9 cellular contexts compared by ENCODE assay signal in genomic region chr11:83971063-83971462, GRCh38.
DNase-seq lines count a peak whose midpoint lies in the region; ATAC-seq and TF ChIP-seq lines count a peak whose summit lies in the region.
"Had no signal": no experiment of that assay in that cellular context is flagged by ENCODE, and none has a peak within 500 bp of the region (broad histone marks: within the 10 kb centered on the region; RNA-seq: fewer than 3 reads in every experiment).

No MANE protein-coding gene starts in this region.

- H3K4me1 Mint-ChIP-seq in T-helper 2 cell treated with Interferon-gamma antibody and Interleukin-4, amounts not matched to agents 5 μg/mL and 100 μg/mL, for 36 hours (ENCODE audit: low read depth): no peaks in the 10 kb centered on the region

- in situ Hi-C loops in brain microvascular endothelial cell (cut with HindIII; ENCODE audit: low pct_ligation_motif_present, low sequenced_read_pairs): no loop called here

- DNase-seq in anterior cingulate cortex (lab: John Stamatoyannopoulos, UW) (peak in 30 of 58 donors; percentile 0 to 61 (median 12)), medulla oblongata (ENCODE audit: extremely low spot score) (peak; percentile 48), EL (no peak), brain microvascular endothelial cell (no peak)
- DNase-seq in activated CD4-positive, alpha-beta T cell treated with anti-CD3 and anti-CD28 coated beads, Interleukin-2, amount 50 U/mL, for 1 hour: no peak
- DNase-seq in T-helper 2 cell treated with Interferon-gamma antibody and Interleukin-4, amounts not matched to agents 5 μg/mL and 100 μg/mL, for 36 hours (ENCODE audit: low spot score): no peak
- DNase-seq: NCI-H1105 had no signal

- no peaks in the 10 kb centered on the region for H3K27me3 ChIP-seq in brain microvascular endothelial cell (replicated peaks)

- H3K27me3 Mint-ChIP-seq in T-helper 2 cell treated with Interferon-gamma antibody and Interleukin-4, amounts not matched to agents 5 μg/mL and 100 μg/mL, for 36 hours (ENCODE audit: low read depth): no peaks in the 10 kb centered on the region

- no peak overlapping the region for H3K4me3 Mint-ChIP-seq in T-helper 2 cell treated with Interferon-gamma antibody and Interleukin-4, amounts not matched to agents 5 μg/mL and 100 μg/mL, for 36 hours

- peak; percentile 35 for ATAC-seq in GM18868 (IDR thresholded peaks at IDR 0.05; ENCODE audit: unreplicated experiment)
- peak; percentile 39 for ATAC-seq in HG02870 (IDR thresholded peaks at IDR 0.05; ENCODE audit: unreplicated experiment)

- no peaks in the 10 kb centered on the region for H3K36me3 Mint-ChIP-seq in T-helper 2 cell treated with Interferon-gamma antibody and Interleukin-4, amounts not matched to agents 5 μg/mL and 100 μg/mL, for 36 hours (ENCODE audit: low read depth)

- no peaks in the 10 kb centered on the region for H3K9me3 Mint-ChIP-seq in T-helper 2 cell treated with Interferon-gamma antibody and Interleukin-4, amounts not matched to agents 5 μg/mL and 100 μg/mL, for 36 hours

- no peak overlapping the region for H3K4me3 ChIP-seq in brain microvascular endothelial cell (ENCODE audit: low read depth, low read length)

- H3K27ac ChIP-seq in brain microvascular endothelial cell: no peak overlapping the region

- no peak overlapping the region for H3K27ac Mint-ChIP-seq in T-helper 2 cell treated with Interferon-gamma antibody and Interleukin-4, amounts not matched to agents 5 μg/mL and 100 μg/mL, for 36 hours

- H3K36me3 ChIP-seq in brain microvascular endothelial cell (replicated peaks): no peaks in the 10 kb centered on the region

- TF ChIP-seq CTCF in brain microvascular endothelial cell (IDR thresholded peaks at IDR 0.05; ENCODE audit: low read depth, low read length, missing control alignments): no peak

Comparison
In these comparisons a context has a peak if more than half of its experiments do, and no peak if none do; other contexts are left out.
1. DNase-seq: peak in anterior cingulate cortex (30 of 58) and medulla oblongata (single experiment); none in EL (single experiment), activated CD4-positive, alpha-beta T cell treated with anti-CD3 and anti-CD28 coated beads, Interleukin-2, amount 50 U/mL, for 1 hour (single experiment), T-helper 2 cell treated with Interferon-gamma antibody and Interleukin-4, amounts not matched to agents 5 μg/mL and 100 μg/mL, for 36 hours (single experiment) and brain microvascular endothelial cell (single experiment).